24 cellular contexts compared by ENCODE assay signal in the genomic region with DNA sequence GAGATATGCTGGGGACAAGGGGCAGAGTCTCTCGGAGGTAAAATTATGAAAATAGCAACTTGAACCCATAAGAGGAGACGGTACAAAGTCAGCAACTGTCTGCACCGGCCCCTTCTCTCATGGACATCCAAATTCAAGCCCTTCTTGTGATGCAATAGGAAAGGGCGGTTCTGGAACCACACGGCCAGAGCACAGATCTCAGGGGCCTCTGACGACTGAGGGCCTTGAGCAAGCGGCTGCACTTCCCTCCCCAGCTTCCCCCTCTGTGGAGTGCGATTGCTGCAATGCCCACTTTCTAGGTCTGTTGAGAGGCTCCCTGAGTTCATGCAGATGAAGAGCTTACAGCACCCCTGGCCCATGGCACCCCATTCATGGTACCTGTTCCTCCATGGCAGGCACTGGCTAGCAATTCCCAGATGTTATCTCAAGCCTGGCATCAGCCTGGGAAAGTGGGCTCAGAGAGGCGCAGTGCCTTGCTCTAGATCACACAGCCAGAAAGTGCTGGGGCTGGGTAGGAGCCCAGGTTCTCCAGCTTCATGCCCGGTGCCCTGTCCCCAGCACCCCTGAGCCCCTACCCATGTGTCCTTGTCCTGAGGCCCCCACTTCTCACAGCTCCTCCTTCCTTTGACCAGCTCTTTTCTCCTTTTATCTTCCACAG. TPM values are rescaled to one million over a fixed set of nuclear protein-coding genes. Genes with fewer than 3 reads are reported as not detected.
A peak's percentile ranks its signal among the peaks of the same experiment; 100 is the strongest.
DNase-seq lines count a peak whose midpoint lies in the region; ATAC-seq and TF ChIP-seq lines count a peak whose summit lies in the region.
"Had no signal": no experiment of that assay in that cellular context is flagged by ENCODE, and none has a peak within 500 bp of the region (broad histone marks: within the 10 kb centered on the region; RNA-seq: fewer than 3 reads in every experiment).

No MANE protein-coding gene starts in this region.

- H3K4me1 Mint-ChIP-seq in CD14-positive monocyte = peaks cover 51% of the 10 kb centered on the region
- H3K4me1 Mint-ChIP-seq: activated naive CD4-positive, alpha-beta T cell treated with anti-CD3 and anti-CD28 coated beads, Interleukin-2, amount 50 U/mL, for 24 hours; endodermal cell; IgD-negative memory B cell had no signal

- H3K27ac ChIP-seq in gastroesophageal sphincter = no peak overlapping the region
- H3K27ac ChIP-seq: psoas muscle, SJSA1 had no signal

- DNase-seq in CD14-positive monocyte (ENCODE audit: low spot score) (peak; percentile 91), NOMO-1 treated with dmso at 0.1 percent for 144 hours (lab: John Stamatoyannopoulos, UW; ENCODE audit: unreplicated experiment) (peak; percentile 95), medulla oblongata (ENCODE audit: extremely low spot score) (peak; percentile 7)
- DNase-seq: ACHN; activated CD4-positive, CD25-positive, alpha-beta regulatory T cell; activated T-cell treated with anti-CD3 and anti-CD28 coated beads, Interleukin-2, amount 50 U/mL, for 48 hours; CD4-positive, alpha-beta T cell; endodermal cell; glutamatergic neuron; H9; NCI-H2107; NCI-H524 had no signal

- intact Hi-C loops in CD14-positive monocyte (cut with micrococcal nuclease) = no loop called here

- H3K36me3 ChIP-seq in gastroesophageal sphincter = no peaks in the 10 kb centered on the region
- H3K36me3 ChIP-seq: SJSA1 had no signal

- no peak for TF ChIP-seq POLR2A in gastroesophageal sphincter (IDR thresholded peaks at IDR 0.05)

- 75 to 80% methylated on average over 1 of the region's 10 CpGs for WGBS in gastroesophageal sphincter (ENCODE audit: low coverage in 1 of 2), 2 donors

- no peaks in the 10 kb centered on the region for H3K9me3 Mint-ChIP-seq in CD14-positive monocyte
- H3K9me3 Mint-ChIP-seq: activated naive CD4-positive, alpha-beta T cell treated with anti-CD3 and anti-CD28 coated beads, Interleukin-2, amount 50 U/mL, for 24 hours; CD4-positive, alpha-beta T cell; endodermal cell; H9 had no signal

- TF ChIP-seq CTCF in CD14-positive monocyte (IDR thresholded peaks at IDR 0.05) (no peak), gastroesophageal sphincter (IDR thresholded peaks at IDR 0.05) (no peak)

- no peaks in the 10 kb centered on the region for H3K36me3 Mint-ChIP-seq in CD14-positive monocyte

- ATAC-seq in gastroesophageal sphincter (peak; percentile 55), HG02588 (IDR thresholded peaks at IDR 0.05; ENCODE audit: unreplicated experiment) (no peak), GM21737 (IDR thresholded peaks at IDR 0.05; ENCODE audit: unreplicated experiment) (no peak), HG02884 (IDR thresholded peaks at IDR 0.05; ENCODE audit: unreplicated experiment) (no peak), HG03159 (IDR thresholded peaks at IDR 0.05; ENCODE audit: unreplicated experiment) (no peak)
- ATAC-seq: psoas muscle had no signal

- no peaks in the 10 kb centered on the region for H3K4me1 ChIP-seq in gastroesophageal sphincter
- H3K4me1 ChIP-seq: psoas muscle, SJSA1 had no signal

- no peak for TF ChIP-seq EP300 in gastroesophageal sphincter (IDR thresholded peaks at IDR 0.05)

- peaks cover 46% of the 10 kb centered on the region for H3K27me3 ChIP-seq in gastroesophageal sphincter

- peak overlapping the region; percentile 88 to 96 (median 92) for H3K27ac Mint-ChIP-seq in CD14-positive monocyte
- H3K27ac Mint-ChIP-seq: activated naive CD4-positive, alpha-beta T cell treated with anti-CD3 and anti-CD28 coated beads, Interleukin-2, amount 50 U/mL, for 24 hours; CD4-positive, alpha-beta T cell; endodermal cell; H9; IgD-negative memory B cell had no signal

- H3K4me3 Mint-ChIP-seq in CD14-positive monocyte = peak overlapping the region in 1 of 2 donors; percentile 76
- H3K4me3 Mint-ChIP-seq: activated naive CD4-positive, alpha-beta T cell treated with anti-CD3 and anti-CD28 coated beads, Interleukin-2, amount 50 U/mL, for 24 hours; CD4-positive, alpha-beta T cell; endodermal cell; H9; IgD-negative memory B cell had no signal

- H3K9me3 ChIP-seq in gastroesophageal sphincter = no peaks in the 10 kb centered on the region
- H3K9me3 ChIP-seq: psoas muscle, SJSA1 had no signal

- H3K4me3 ChIP-seq in gastroesophageal sphincter = no peak overlapping the region
- H3K4me3 ChIP-seq: psoas muscle, SJSA1 had no signal

- peaks cover 0 to 8% (median 6%) of the 10 kb centered on the region in 3 donors for H3K27me3 Mint-ChIP-seq in CD14-positive monocyte (ENCODE audit: low read depth in 3 of 3)

RNA-seq across cellular contexts. Expression of a gene that starts 17.7 kb away (rescaled TPM):
- polyA plus RNA-seq in CD14-positive monocyte = not detected
- 1 to 10 TPM in 2 of 4 donors, under 1 TPM in 1, not detected in 1; 0.67 to 3.0 (median 2.4) TPM for total RNA-seq in gastroesophageal sphincter
- total RNA-seq: CD4-positive, alpha-beta T cell; endodermal cell; lung microvascular endothelial cell; OCI-LY7; SJSA1; T-helper 2 cell treated with Interferon-gamma antibody and Interleukin-4, amounts not matched to agents 100 ng/mL and 5 ng/mL, for 36 hours had no signal
- polyA plus RNA-seq: IgD-negative memory B cell had no signal

Comparison
In these comparisons a context has a peak if more than half of its experiments do, and no peak if none do; other contexts are left out.
1. DNase-seq: peak in every context shown above with its lines; median percentile 95 in NOMO-1 treated with dmso at 0.1 percent for 144 hours; 91 in CD14-positive monocyte; 7 in medulla oblongata.